In genomic region chr1:27429029-27429425, GRCh38 we compare ENCODE assay signal across 2 cellular contexts.
TF ChIP-seq lines count a peak whose summit lies in the region.

No MANE protein-coding gene starts in this region.

TF ChIP-seq in SK-N-SH, 30 proteins besides CTCF, POLR2A, EP300 and RAD21 (continued from another document):
- 0 out of 2 replicates have a peak, but pooled peaks have one; percentile 12 for TF ChIP-seq MXI1 (IDR thresholded peaks at IDR 0.05; ENCODE audit: low read depth, low read length)

TF ChIP-seq in SK-N-SH treated with all-trans-retinoic acid at 6 μM for 48 hours, 23 proteins besides CTCF, POLR2A, EP300 and RAD21:
- TF ChIP-seq, protein P1, sequence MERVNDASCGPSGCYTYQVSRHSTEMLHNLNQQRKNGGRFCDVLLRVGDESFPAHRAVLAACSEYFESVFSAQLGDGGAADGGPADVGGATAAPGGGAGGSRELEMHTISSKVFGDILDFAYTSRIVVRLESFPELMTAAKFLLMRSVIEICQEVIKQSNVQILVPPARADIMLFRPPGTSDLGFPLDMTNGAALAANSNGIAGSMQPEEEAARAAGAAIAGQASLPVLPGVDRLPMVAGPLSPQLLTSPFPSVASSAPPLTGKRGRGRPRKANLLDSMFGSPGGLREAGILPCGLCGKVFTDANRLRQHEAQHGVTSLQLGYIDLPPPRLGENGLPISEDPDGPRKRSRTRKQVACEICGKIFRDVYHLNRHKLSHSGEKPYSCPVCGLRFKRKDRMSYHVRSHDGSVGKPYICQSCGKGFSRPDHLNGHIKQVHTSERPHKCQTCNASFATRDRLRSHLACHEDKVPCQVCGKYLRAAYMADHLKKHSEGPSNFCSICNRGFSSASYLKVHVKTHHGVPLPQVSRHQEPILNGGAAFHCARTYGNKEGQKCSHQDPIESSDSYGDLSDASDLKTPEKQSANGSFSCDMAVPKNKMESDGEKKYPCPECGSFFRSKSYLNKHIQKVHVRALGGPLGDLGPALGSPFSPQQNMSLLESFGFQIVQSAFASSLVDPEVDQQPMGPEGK (CRISPR knock-in tag; IDR thresholded peaks at IDR 0.05; ENCODE audit: borderline replicate concordance) = no peak
- TF ChIP-seq RARB (CRISPR knock-in tag; IDR thresholded peaks at IDR 0.05) (no peak), ZNF565 (CRISPR knock-in tag; conservative IDR thresholded peaks at IDR 0.05; ENCODE audit: low read depth) (no peak), ZFP3 (CRISPR knock-in tag; IDR thresholded peaks at IDR 0.05) (no peak), OSR1 (CRISPR knock-in tag; IDR thresholded peaks at IDR 0.05) (no peak), ZC3H10 (CRISPR knock-in tag; IDR thresholded peaks at IDR 0.05) (no peak), TCF4 (CRISPR knock-in tag; IDR thresholded peaks at IDR 0.05; ENCODE audit: borderline replicate concordance) (no peak), ISL1 (CRISPR knock-in tag; IDR thresholded peaks at IDR 0.05) (no peak), PPARA (CRISPR knock-in tag; IDR thresholded peaks at IDR 0.05; ENCODE audit: borderline replicate concordance) (no peak), BACH2 (CRISPR knock-in tag; IDR thresholded peaks at IDR 0.05; ENCODE audit: borderline replicate concordance) (no peak), CREB5 (CRISPR knock-in tag; IDR thresholded peaks at IDR 0.05; ENCODE audit: low read depth) (no peak), ZNF8 (CRISPR knock-in tag; IDR thresholded peaks at IDR 0.05) (no peak), GLIS3 (CRISPR knock-in tag; IDR thresholded peaks at IDR 0.05) (no peak), ESRRG (CRISPR knock-in tag; IDR thresholded peaks at IDR 0.05) (no peak)
- TF ChIP-seq, protein P2, sequence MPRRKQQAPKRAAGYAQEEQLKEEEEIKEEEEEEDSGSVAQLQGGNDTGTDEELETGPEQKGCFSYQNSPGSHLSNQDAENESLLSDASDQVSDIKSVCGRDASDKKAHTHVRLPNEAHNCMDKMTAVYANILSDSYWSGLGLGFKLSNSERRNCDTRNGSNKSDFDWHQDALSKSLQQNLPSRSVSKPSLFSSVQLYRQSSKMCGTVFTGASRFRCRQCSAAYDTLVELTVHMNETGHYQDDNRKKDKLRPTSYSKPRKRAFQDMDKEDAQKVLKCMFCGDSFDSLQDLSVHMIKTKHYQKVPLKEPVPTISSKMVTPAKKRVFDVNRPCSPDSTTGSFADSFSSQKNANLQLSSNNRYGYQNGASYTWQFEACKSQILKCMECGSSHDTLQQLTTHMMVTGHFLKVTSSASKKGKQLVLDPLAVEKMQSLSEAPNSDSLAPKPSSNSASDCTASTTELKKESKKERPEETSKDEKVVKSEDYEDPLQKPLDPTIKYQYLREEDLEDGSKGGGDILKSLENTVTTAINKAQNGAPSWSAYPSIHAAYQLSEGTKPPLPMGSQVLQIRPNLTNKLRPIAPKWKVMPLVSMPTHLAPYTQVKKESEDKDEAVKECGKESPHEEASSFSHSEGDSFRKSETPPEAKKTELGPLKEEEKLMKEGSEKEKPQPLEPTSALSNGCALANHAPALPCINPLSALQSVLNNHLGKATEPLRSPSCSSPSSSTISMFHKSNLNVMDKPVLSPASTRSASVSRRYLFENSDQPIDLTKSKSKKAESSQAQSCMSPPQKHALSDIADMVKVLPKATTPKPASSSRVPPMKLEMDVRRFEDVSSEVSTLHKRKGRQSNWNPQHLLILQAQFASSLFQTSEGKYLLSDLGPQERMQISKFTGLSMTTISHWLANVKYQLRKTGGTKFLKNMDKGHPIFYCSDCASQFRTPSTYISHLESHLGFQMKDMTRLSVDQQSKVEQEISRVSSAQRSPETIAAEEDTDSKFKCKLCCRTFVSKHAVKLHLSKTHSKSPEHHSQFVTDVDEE (CRISPR knock-in tag; IDR thresholded peaks at IDR 0.05) = no peak
- TF ChIP-seq, protein P3, sequence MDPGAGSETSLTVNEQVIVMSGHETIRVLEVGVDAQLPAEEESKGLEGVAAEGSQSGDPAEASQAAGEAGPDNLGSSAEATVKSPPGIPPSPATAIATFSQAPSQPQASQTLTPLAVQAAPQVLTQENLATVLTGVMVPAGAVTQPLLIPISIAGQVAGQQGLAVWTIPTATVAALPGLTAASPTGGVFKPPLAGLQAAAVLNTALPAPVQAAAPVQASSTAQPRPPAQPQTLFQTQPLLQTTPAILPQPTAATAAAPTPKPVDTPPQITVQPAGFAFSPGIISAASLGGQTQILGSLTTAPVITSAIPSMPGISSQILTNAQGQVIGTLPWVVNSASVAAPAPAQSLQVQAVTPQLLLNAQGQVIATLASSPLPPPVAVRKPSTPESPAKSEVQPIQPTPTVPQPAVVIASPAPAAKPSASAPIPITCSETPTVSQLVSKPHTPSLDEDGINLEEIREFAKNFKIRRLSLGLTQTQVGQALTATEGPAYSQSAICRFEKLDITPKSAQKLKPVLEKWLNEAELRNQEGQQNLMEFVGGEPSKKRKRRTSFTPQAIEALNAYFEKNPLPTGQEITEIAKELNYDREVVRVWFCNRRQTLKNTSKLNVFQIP (CRISPR knock-in tag; IDR thresholded peaks at IDR 0.05; ENCODE audit: borderline replicate concordance, low read depth) = no peak
